Comparison of ENCODE assay signal across 17 cellular contexts in the genomic region with DNA sequence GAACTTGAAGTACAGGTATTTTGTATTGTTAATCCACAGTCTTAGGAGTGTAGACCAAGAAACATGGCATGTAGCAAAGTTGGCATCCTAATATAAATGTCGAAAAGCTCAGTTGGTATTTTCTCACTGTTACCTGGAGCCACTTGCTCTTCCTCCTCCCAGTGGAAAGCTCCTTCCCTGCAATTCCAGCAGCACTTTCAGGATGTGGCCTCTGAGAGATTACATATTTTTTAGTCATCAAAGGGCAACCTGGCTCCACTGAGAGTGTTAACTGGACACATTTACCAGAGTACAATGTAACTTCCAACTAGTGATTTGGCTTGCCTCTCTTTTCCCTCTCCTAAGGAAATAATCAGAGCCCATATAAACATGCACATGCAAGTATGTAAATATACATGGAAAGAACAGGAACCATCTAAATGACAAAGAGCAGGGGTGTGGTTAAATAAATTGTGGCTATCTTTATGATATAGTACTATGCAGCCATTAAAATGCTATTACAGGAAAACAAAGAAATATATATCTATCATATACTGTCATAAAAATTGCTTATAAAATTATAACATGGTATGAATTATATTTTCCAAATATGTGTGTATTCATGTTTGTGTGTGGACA. TPM values are rescaled to one million over a fixed set of nuclear protein-coding genes. Genes with fewer than 3 reads are reported as not detected.
DNase-seq lines count a peak whose midpoint lies in the region; FAIRE-seq and TF ChIP-seq lines count a peak whose summit lies in the region.
"Had no signal": no experiment of that assay in that cellular context is flagged by ENCODE, and none has a peak within 500 bp of the region (broad histone marks: within the 10 kb centered on the region; RNA-seq: fewer than 3 reads in every experiment).

No MANE protein-coding gene starts in this region.

- no peaks in the 10 kb centered on the region for H3K9me3 Mint-ChIP-seq in activated naive CD4-positive, alpha-beta T cell treated with anti-CD3 and anti-CD28 coated beads, Interleukin-2, amount 50 U/mL, for 24 hours
- H3K9me3 Mint-ChIP-seq in type B pancreatic cell, result no peaks in the 10 kb centered on the region
- H3K9me3 Mint-ChIP-seq: effector memory CD8-positive, alpha-beta T cell; IgD-negative memory B cell had no signal

- no peaks in the 10 kb centered on the region for H3K36me3 ChIP-seq in OCI-LY3 (replicated peaks; ENCODE audit: low read depth, low read length)
- H3K36me3 ChIP-seq: gastrocnemius medialis had no signal

- no peak overlapping the region for H3K9ac ChIP-seq in OCI-LY3 (ENCODE audit: low read length)

- H3K4me3 Mint-ChIP-seq in activated naive CD4-positive, alpha-beta T cell treated with anti-CD3 and anti-CD28 coated beads, Interleukin-2, amount 50 U/mL, for 24 hours, result peak overlapping the region; percentile 32
- peak overlapping the region; percentile 9 for H3K4me3 Mint-ChIP-seq in type B pancreatic cell
- H3K4me3 Mint-ChIP-seq: effector memory CD8-positive, alpha-beta T cell; IgD-negative memory B cell; mesothelial cell of epicardium; T-helper 1 cell treated with Interleukin-12 subunit alpha and Interleukin-12 subunit beta and Interleukin-4 antibody, amounts not matched to agents 30 μg/mL and 1 μg/mL, for 36 hours had no signal

- peak; percentile 14 for FAIRE-seq in colon (lab: Jason Lieb, UNC)
- FAIRE-seq: RCC 7860 had no signal

- peak overlapping the region; percentile 83 for H3K27ac Mint-ChIP-seq in activated naive CD4-positive, alpha-beta T cell treated with anti-CD3 and anti-CD28 coated beads, Interleukin-2, amount 50 U/mL, for 24 hours
- peak overlapping the region; percentile 98 for H3K27ac Mint-ChIP-seq in type B pancreatic cell
- H3K27ac Mint-ChIP-seq: effector memory CD8-positive, alpha-beta T cell; IgD-negative memory B cell; mesothelial cell of epicardium; T-helper 1 cell treated with Interleukin-12 subunit alpha and Interleukin-12 subunit beta and Interleukin-4 antibody, amounts not matched to agents 30 μg/mL and 1 μg/mL, for 36 hours had no signal

- H3K4me3 ChIP-seq in OCI-LY3 (ENCODE audit: low read length), result 0 out of 2 replicates have a peak overlapping the region, but pooled peaks have one; percentile 3
- H3K4me3 ChIP-seq: gastrocnemius medialis had no signal

- H3K4me1 ChIP-seq in OCI-LY3 (ENCODE audit: low read length), result peaks cover 16% of the 10 kb centered on the region
- H3K4me1 ChIP-seq: gastrocnemius medialis had no signal

- no peaks in the 10 kb centered on the region for H3K36me3 Mint-ChIP-seq in activated naive CD4-positive, alpha-beta T cell treated with anti-CD3 and anti-CD28 coated beads, Interleukin-2, amount 50 U/mL, for 24 hours
- H3K36me3 Mint-ChIP-seq in type B pancreatic cell, result no peaks in the 10 kb centered on the region
- H3K36me3 Mint-ChIP-seq: IgD-negative memory B cell, mesothelial cell of epicardium had no signal

- no peak for DNase-seq in activated naive CD4-positive, alpha-beta T cell treated with anti-CD3 and anti-CD28 coated beads, Interleukin-2, amount 50 U/mL, for 16 hours
- no peak for DNase-seq in type B pancreatic cell (ENCODE audit: extremely low spot score, unreplicated experiment)
- DNase-seq in NCI-H2029 (lab: John Stamatoyannopoulos, UW), result no peak
- DNase-seq in stimulated activated CD4-positive, alpha-beta T cell treated with anti-CD3 and anti-CD28 coated beads, Interleukin-4, amount 100 ng/mL, for 24 hours, result no peak
- no peak for DNase-seq in stimulated activated CD4-positive, alpha-beta T cell treated with anti-CD3 and anti-CD28 coated beads, Interleukin-2, amount 100 ng/mL, for 24 hours
- DNase-seq: activated CD4-positive, alpha-beta T cell treated with anti-CD3 and anti-CD28 coated beads for 1 hour; effector memory CD8-positive, alpha-beta T cell; gastrocnemius medialis; NCI-H1436 treated with DMSO at 0.1 percent for 48 hours; NCI-H524 treated with DMSO at 0.1 percent for 48 hours had no signal

- TF ChIP-seq CTCF in OCI-LY3 (IDR thresholded peaks at IDR 0.05; ENCODE audit: low read depth, low read length), result no peak
- no peak for TF ChIP-seq CTCF in type B pancreatic cell (conservative IDR thresholded peaks at IDR 0.05)

- no peaks in the 10 kb centered on the region for H3K9me3 ChIP-seq in OCI-LY3 (ENCODE audit: insufficient read depth, low read length)
- H3K9me3 ChIP-seq: gastrocnemius medialis had no signal

- no peak overlapping the region for H3K27ac ChIP-seq in OCI-LY3 (ENCODE audit: low read length)
- H3K27ac ChIP-seq: gastrocnemius medialis had no signal

- peak overlapping the region; percentile 45 for H3K4me2 ChIP-seq in OCI-LY3 (ENCODE audit: low read length)

- no peak overlapping the region for H2AFZ ChIP-seq in OCI-LY3 (ENCODE audit: low read depth, low read length)

- no peaks in the 10 kb centered on the region for H3K27me3 ChIP-seq in OCI-LY3 (ENCODE audit: low read depth, low read length)
- H3K27me3 ChIP-seq: gastrocnemius medialis had no signal

- H4K20me1 ChIP-seq in OCI-LY3 (ENCODE audit: insufficient read depth, low read length), result no peaks in the 10 kb centered on the region

- peaks cover 55% of the 10 kb centered on the region for H3K4me1 Mint-ChIP-seq in activated naive CD4-positive, alpha-beta T cell treated with anti-CD3 and anti-CD28 coated beads, Interleukin-2, amount 50 U/mL, for 24 hours
- H3K4me1 Mint-ChIP-seq in type B pancreatic cell (ENCODE audit: unreplicated experiment), result peaks cover 6% of the 10 kb centered on the region

- no peaks in the 10 kb centered on the region for H3K79me2 ChIP-seq in OCI-LY3 (ENCODE audit: low read length)

- H3K27me3 Mint-ChIP-seq in activated naive CD4-positive, alpha-beta T cell treated with anti-CD3 and anti-CD28 coated beads, Interleukin-2, amount 50 U/mL, for 24 hours, result no peaks in the 10 kb centered on the region
- H3K27me3 Mint-ChIP-seq in type B pancreatic cell, result no peaks in the 10 kb centered on the region
- H3K27me3 Mint-ChIP-seq: effector memory CD8-positive, alpha-beta T cell; IgD-negative memory B cell had no signal

RNA-seq across cellular contexts. Expression of gene EED, which starts 14.2 kb away (rescaled TPM):
- total RNA-seq in type B pancreatic cell (ENCODE audit: low replicate concordance), result 35.3 and 44.7 TPM in 2 replicates
